ENCODE assay signal across 29 cellular contexts in the genomic region with DNA sequence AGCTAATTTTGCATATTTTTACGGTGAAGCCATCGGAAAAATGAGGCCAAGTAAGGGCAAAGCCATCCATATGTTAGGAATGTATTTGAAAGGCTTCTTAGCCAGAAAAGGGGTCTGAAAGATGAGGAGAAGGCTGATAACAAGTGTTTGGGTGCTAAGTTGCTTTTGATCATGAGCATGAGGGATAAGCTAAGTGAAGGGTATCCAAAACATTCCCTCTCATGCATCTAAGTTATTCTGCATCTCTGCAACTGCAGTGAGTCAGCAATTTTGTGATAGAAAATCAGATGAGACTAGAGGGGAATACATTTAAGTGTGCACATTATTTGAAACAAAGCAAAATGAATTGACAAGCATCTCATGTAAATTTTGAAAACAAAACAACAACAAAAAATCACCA.
"Had no signal": no experiment of that assay in that cellular context is flagged by ENCODE, and none has a peak within 500 bp of the region (broad histone marks: within the 10 kb centered on the region; RNA-seq: fewer than 3 reads in every experiment).

No MANE protein-coding gene starts in this region.

- DNase-seq: activated CD4-positive, alpha-beta T cell treated with anti-CD3 and anti-CD28 coated beads for 1 hour; activated CD4-positive, alpha-beta T cell treated with anti-CD3 and anti-CD28 coated beads, Interleukin-2, amount 50 U/mL, for 1 hour; activated CD8-positive, alpha-beta T cell treated with anti-CD3 and anti-CD28 coated beads for 36 hours; activated gamma-delta T cell treated with Interleukin-2 at 50 U/mL for 16 hours; activated naive CD4-positive, alpha-beta T cell treated with anti-CD3 and anti-CD28 coated beads, Interleukin-2, amount 50 U/mL, for 16 hours; activated T-cell treated with anti-CD3 and anti-CD28 coated beads, Interleukin-2, amount 50 U/mL, for 4 hours; amygdala; dermis blood vessel endothelial cell; effector CD4-positive, alpha-beta T cell; gastrocnemius medialis; immature natural killer cell; left lung; lower lobe of right lung; mesenchymal stem cell; posterior cingulate gyrus; right cardiac atrium; stimulated activated CD4-positive, alpha-beta T cell treated with anti-CD3 and anti-CD28 coated beads, Interleukin-4, amount 100 ng/mL, for 24 hours; stimulated activated naive CD8-positive, alpha-beta T cell treated with anti-CD3 and anti-CD28 coated beads, Interleukin-15, amount 100 ng/mL, for 72 hours; substantia nigra; T-helper 2 cell; uterus had no signal

- H3K9me3 ChIP-seq: gastrocnemius medialis, uterus had no signal

- H3K36me3 Mint-ChIP-seq: immature natural killer cell; stimulated activated effector memory CD8-positive, alpha-beta T cell treated with anti-CD3 and anti-CD28 coated beads, Interleukin-12 subunit alpha, Interleukin-12 subunit beta, amount 100 ng/mL, for 72 hours; type B pancreatic cell had no signal

- H3K36me3 ChIP-seq: breast epithelium, esophagus muscularis mucosa, gastrocnemius medialis, left lung, lower lobe of right lung, uterus had no signal

- H3K79me2 ChIP-seq: hepatocyte had no signal

- ATAC-seq: activated CD8-positive, alpha-beta T cell treated with anti-CD3 and anti-CD28 coated beads for 36 hours; activated T-cell treated with anti-CD3 and anti-CD28 coated beads, Interleukin-2, amount 50 U/mL, for 4 hours; activated T-helper 17 cell treated with anti-CD3 and anti-CD28 coated beads, Interleukin-2, amount 50 U/mL, for 72 hours; gastrocnemius medialis; left lung; lower lobe of right lung; right cardiac atrium; stimulated activated effector memory CD8-positive, alpha-beta T cell treated with anti-CD3 and anti-CD28 coated beads, Interleukin-12 subunit alpha, Interleukin-12 subunit beta, amount 100 ng/mL, for 72 hours; stimulated activated naive CD8-positive, alpha-beta T cell treated with anti-CD3 and anti-CD28 coated beads, Interleukin-15, amount 100 ng/mL, for 72 hours had no signal

- H3K27me3 Mint-ChIP-seq: activated CD8-positive, alpha-beta T cell treated with anti-CD3 and anti-CD28 coated beads for 36 hours; activated T-helper 17 cell treated with anti-CD3 and anti-CD28 coated beads, Interleukin-2, amount 50 U/mL, for 72 hours; central memory CD8-positive, alpha-beta T cell; stimulated activated naive CD8-positive, alpha-beta T cell treated with anti-CD3 and anti-CD28 coated beads, Interleukin-15, amount 100 ng/mL, for 72 hours; type B pancreatic cell had no signal

- H3K27me3 ChIP-seq: breast epithelium, esophagus muscularis mucosa, gastrocnemius medialis, hepatocyte, left lung, uterus had no signal

- H3K27ac ChIP-seq: breast epithelium, esophagus muscularis mucosa, gastrocnemius medialis, hepatocyte, left lung, lower lobe of right lung, uterus had no signal

- H3K4me2 ChIP-seq: hepatocyte had no signal

- H3K4me3 ChIP-seq: breast epithelium, esophagus muscularis mucosa, gastrocnemius medialis, hepatocyte, left lung, lower lobe of right lung, uterus had no signal

- H2AFZ ChIP-seq: hepatocyte had no signal

- H3K4me3 Mint-ChIP-seq: activated CD8-positive, alpha-beta T cell treated with anti-CD3 and anti-CD28 coated beads for 36 hours; activated T-cell treated with anti-CD3 and anti-CD28 coated beads, Interleukin-2, amount 50 U/mL, for 4 hours; activated T-helper 17 cell treated with anti-CD3 and anti-CD28 coated beads, Interleukin-2, amount 50 U/mL, for 72 hours; central memory CD8-positive, alpha-beta T cell; immature natural killer cell; nephron; stimulated activated effector memory CD8-positive, alpha-beta T cell treated with anti-CD3 and anti-CD28 coated beads, Interleukin-12 subunit alpha, Interleukin-12 subunit beta, amount 100 ng/mL, for 72 hours; stimulated activated naive CD8-positive, alpha-beta T cell treated with anti-CD3 and anti-CD28 coated beads, Interleukin-15, amount 100 ng/mL, for 72 hours; type B pancreatic cell had no signal

- H3K4me1 Mint-ChIP-seq: activated T-helper 17 cell treated with anti-CD3 and anti-CD28 coated beads, Interleukin-2, amount 50 U/mL, for 72 hours; central memory CD8-positive, alpha-beta T cell; immature natural killer cell; nephron; stimulated activated effector memory CD8-positive, alpha-beta T cell treated with anti-CD3 and anti-CD28 coated beads, Interleukin-12 subunit alpha, Interleukin-12 subunit beta, amount 100 ng/mL, for 72 hours; stimulated activated naive CD8-positive, alpha-beta T cell treated with anti-CD3 and anti-CD28 coated beads, Interleukin-15, amount 100 ng/mL, for 72 hours had no signal

- H3K27ac Mint-ChIP-seq: activated CD8-positive, alpha-beta T cell treated with anti-CD3 and anti-CD28 coated beads for 36 hours; activated T-helper 17 cell treated with anti-CD3 and anti-CD28 coated beads, Interleukin-2, amount 50 U/mL, for 72 hours; immature natural killer cell; nephron; stimulated activated effector memory CD8-positive, alpha-beta T cell treated with anti-CD3 and anti-CD28 coated beads, Interleukin-12 subunit alpha, Interleukin-12 subunit beta, amount 100 ng/mL, for 72 hours; stimulated activated naive CD8-positive, alpha-beta T cell treated with anti-CD3 and anti-CD28 coated beads, Interleukin-15, amount 100 ng/mL, for 72 hours; type B pancreatic cell had no signal

- H3K4me1 ChIP-seq: breast epithelium, esophagus muscularis mucosa, gastrocnemius medialis, left lung, lower lobe of right lung, uterus had no signal
